ENCODE assay signal across 27 cellular contexts in genomic region chr1:168087696-168088095, GRCh38. TPM values are rescaled to one million over a fixed set of nuclear protein-coding genes. Genes with fewer than 3 reads are reported as not detected.
"Had no signal": no experiment of that assay in that cellular context is flagged by ENCODE, and none has a peak within 500 bp of the region (broad histone marks: within the 10 kb centered on the region; RNA-seq: fewer than 3 reads in every experiment).

No MANE protein-coding gene starts in this region.

- ATAC-seq: naive thymus-derived CD4-positive, alpha-beta T cell; natural killer cell treated with Interleukin-12 subunit alpha and Interleukin-12 subunit beta and Interleukin-15 and Interleukin-18, amount 100 ng/mL, for 72 hours; right lobe of liver; stimulated activated memory B cell treated with anti-CD40 and anti-IgM and Interleukin-4, amounts not matched to agents 10 μg/mL and 1 μg/mL and 100 μg/mL, for 72 hours; stimulated activated naive CD8-positive, alpha-beta T cell treated with anti-CD3 and anti-CD28 coated beads, Interleukin-15, amount 100 ng/mL, for 72 hours had no signal

- H3K27ac ChIP-seq: neutrophil, ovary, right atrium auricular region, right lobe of liver, tibial nerve had no signal

- DNase-seq: islet precursor cell; left ventricle myocardium inferior; mesendoderm; midbrain; mucosa of descending colon; naive thymus-derived CD4-positive, alpha-beta T cell; occipital lobe; ovary; right lobe of liver; stimulated activated CD4-positive, alpha-beta T cell treated with anti-CD3 and anti-CD28 coated beads, Interleukin-1b, Interleukin-23, amount 100 ng/mL, for 48 hours; stimulated activated CD4-positive, alpha-beta T cell treated with anti-CD3 and anti-CD28 coated beads, Interleukin-2, amount 100 ng/mL, for 48 hours; stimulated activated CD4-positive, alpha-beta T cell treated with anti-CD3 and anti-CD28 coated beads, Interleukin-4, amount 100 ng/mL, for 4 hours; stimulated activated CD8-positive, alpha-beta memory T cell treated with anti-CD3 and anti-CD28 coated beads, Interleukin-4, amount 100 ng/mL, for 48 hours; stimulated activated naive CD4-positive, alpha-beta T cell treated with Interleukin-2 at 50 U/mL for 16 hours; stimulated activated naive CD8-positive, alpha-beta T cell treated with anti-CD3 and anti-CD28 coated beads, Interleukin-15, amount 100 ng/mL, for 72 hours; substantia nigra; uterus had no signal

- H3K9me3 ChIP-seq: left ventricle myocardium inferior, mucosa of descending colon, neutrophil, ovary, right atrium auricular region, right lobe of liver, tibial nerve, uterus had no signal

- H3K27ac Mint-ChIP-seq: naive thymus-derived CD4-positive, alpha-beta T cell; natural killer cell treated with Interleukin-12 subunit alpha and Interleukin-12 subunit beta and Interleukin-15 and Interleukin-18, amount 100 ng/mL, for 72 hours; stimulated activated memory B cell treated with anti-CD40 and anti-IgM and Interleukin-4, amounts not matched to agents 10 μg/mL and 1 μg/mL and 100 μg/mL, for 72 hours; stimulated activated naive CD8-positive, alpha-beta T cell treated with anti-CD3 and anti-CD28 coated beads, Interleukin-15, amount 100 ng/mL, for 72 hours; type B pancreatic cell had no signal

- H3K9me3 Mint-ChIP-seq: naive thymus-derived CD4-positive, alpha-beta T cell; natural killer cell treated with Interleukin-12 subunit alpha and Interleukin-12 subunit beta and Interleukin-15 and Interleukin-18, amount 100 ng/mL, for 72 hours; neural crest cell; stimulated activated memory B cell treated with anti-CD40 and anti-IgM and Interleukin-4, amounts not matched to agents 10 μg/mL and 1 μg/mL and 100 μg/mL, for 72 hours; stimulated activated naive CD8-positive, alpha-beta T cell treated with anti-CD3 and anti-CD28 coated beads, Interleukin-15, amount 100 ng/mL, for 72 hours; type B pancreatic cell had no signal

- H3K4me3 Mint-ChIP-seq: naive thymus-derived CD4-positive, alpha-beta T cell; natural killer cell treated with Interleukin-12 subunit alpha and Interleukin-12 subunit beta and Interleukin-15 and Interleukin-18, amount 100 ng/mL, for 72 hours; stimulated activated memory B cell treated with anti-CD40 and anti-IgM and Interleukin-4, amounts not matched to agents 10 μg/mL and 1 μg/mL and 100 μg/mL, for 72 hours; stimulated activated naive CD8-positive, alpha-beta T cell treated with anti-CD3 and anti-CD28 coated beads, Interleukin-15, amount 100 ng/mL, for 72 hours; type B pancreatic cell had no signal

- H3K4me3 ChIP-seq: left ventricle myocardium inferior, lung, mucosa of descending colon, ovary, right atrium auricular region, right lobe of liver, smooth muscle cell, tibial nerve, uterus had no signal

- H3K27me3 ChIP-seq: neutrophil, ovary, right atrium auricular region, right lobe of liver, tibial nerve, uterus had no signal

- H3K36me3 ChIP-seq: left ventricle myocardium inferior, neutrophil, ovary, right atrium auricular region, right lobe of liver, uterus had no signal

- H3K36me3 Mint-ChIP-seq: naive thymus-derived CD4-positive, alpha-beta T cell; natural killer cell treated with Interleukin-12 subunit alpha and Interleukin-12 subunit beta and Interleukin-15 and Interleukin-18, amount 100 ng/mL, for 72 hours; stimulated activated memory B cell treated with anti-CD40 and anti-IgM and Interleukin-4, amounts not matched to agents 10 μg/mL and 1 μg/mL and 100 μg/mL, for 72 hours had no signal

- H3K4me2 ChIP-seq: smooth muscle cell had no signal

- H3K27me3 Mint-ChIP-seq: progenitor cell of endocrine pancreas; stimulated activated naive CD8-positive, alpha-beta T cell treated with anti-CD3 and anti-CD28 coated beads, Interleukin-15, amount 100 ng/mL, for 72 hours; type B pancreatic cell had no signal

RNA-seq across cellular contexts. Expression of gene GPR161, which starts 49.0 kb away (rescaled TPM):
- polyA plus RNA-seq: naive thymus-derived CD4-positive, alpha-beta T cell had no signal
